ENCODE assay signal across 24 cellular contexts in the genomic region with DNA sequence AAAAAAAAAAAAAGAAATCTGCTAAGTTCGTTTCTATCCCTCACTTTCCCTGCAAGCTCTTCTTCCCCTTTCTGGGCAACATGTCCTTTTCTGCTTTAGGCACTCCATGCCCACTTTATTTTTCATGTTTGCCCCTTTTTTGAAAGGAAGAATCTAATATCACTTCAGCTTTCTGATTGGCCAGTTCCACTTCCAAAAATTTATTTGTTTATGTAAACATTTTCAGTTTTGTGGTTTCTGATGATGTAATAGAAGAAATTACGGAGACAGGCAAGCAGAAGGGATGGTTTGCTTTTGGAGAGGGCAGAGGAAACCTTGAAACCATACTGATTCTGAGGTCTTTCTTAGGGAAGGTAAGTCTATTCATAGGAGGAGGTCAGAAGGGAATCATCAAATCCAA. TPM values are rescaled to one million over a fixed set of nuclear protein-coding genes. Genes with fewer than 3 reads are reported as not detected.
DNase-seq lines count a peak whose midpoint lies in the region; ATAC-seq, FAIRE-seq and TF ChIP-seq lines count a peak whose summit lies in the region.
"Had no signal": no experiment of that assay in that cellular context is flagged by ENCODE, and none has a peak within 500 bp of the region (broad histone marks: within the 10 kb centered on the region; RNA-seq: fewer than 3 reads in every experiment).

No MANE protein-coding gene starts in this region.

- H3K4me3 ChIP-seq in tibial artery (no peak overlapping the region), SK-N-SH (ENCODE audit: low read depth in 2 of 2, low read length in 1 of 2) (no peak overlapping the region)
- H3K4me3 ChIP-seq: ascending aorta, thoracic aorta had no signal

- ATAC-seq in WTC11 (no peak), naive B cell (ENCODE audit: low read depth in 2 of 2) (peak in 1 of 2 donors; percentile 28), HG02852 (IDR thresholded peaks at IDR 0.05; ENCODE audit: unreplicated experiment) (no peak)
- ATAC-seq: activated CD4-positive, CD25-positive, alpha-beta regulatory T cell treated with anti-CD3 and anti-CD28 coated beads, Interleukin-2, amount 50 U/mL, for 24 hours had no signal

- H3K4me1 ChIP-seq in tibial artery (peaks cover 0 to 18% (median 3%) of the 10 kb centered on the region in 4 donors), SK-N-SH (ENCODE audit: control insufficient read depth in 1 of 2, insufficient read depth in 2 of 2, low read depth in 1 of 2, low read length in 1 of 2) (no peaks in the 10 kb centered on the region)
- H3K4me1 ChIP-seq: Caco-2 had no signal

- H3K27me3 ChIP-seq in tibial artery (no peaks in the 10 kb centered on the region), SK-N-SH (ENCODE audit: insufficient read depth) (no peaks in the 10 kb centered on the region)
- H3K27me3 ChIP-seq: ascending aorta had no signal

- no peak overlapping the region for H3K9ac ChIP-seq in SK-N-SH

- TF ChIP-seq POLR2A in GM12892 (IDR thresholded peaks at IDR 0.05; ENCODE audit: low read depth, low read length) = no peak

- DNase-seq in CD14-positive monocyte (ENCODE audit: low spot score) (no peak), GM12892 (ENCODE audit: insufficient read length) (no peak), WTC11 (ENCODE audit: low spot score) (no peak), naive B cell (no peak), tibial artery (no peak), SK-N-SH (no peak)
- DNase-seq: activated CD8-positive, alpha-beta memory T cell treated with anti-CD3 and anti-CD28 coated beads for 24 hours; activated naive CD4-positive, alpha-beta T cell treated with Interleukin-2 at 50 U/mL for 16 hours; activated T-cell treated with anti-CD3 and anti-CD28 coated beads, Interleukin-2, amount 50 U/mL, for 48 hours; Caco-2; central memory CD4-positive, alpha-beta T cell; DND-41; hypothalamus; NCI-H1436; NCI-H524; NK-92 treated with Interleukin-12 subunit alpha and Interleukin-12 subunit beta, amount 100 ng/mL, for 24 hours; RPMI8226; stimulated activated CD4-positive, alpha-beta T cell treated with anti-CD3 and anti-CD28 coated beads, Interleukin-1b, Interleukin-23, amount 100 ng/mL, for 48 hours had no signal

- no peaks in the 10 kb centered on the region for H3F3A ChIP-seq in SK-N-SH (replicated peaks; ENCODE audit: insufficient read depth)

- CTCF ChIA-PET in WTC11 (lab: Charles Lee) = interaction anchor here (0.9 kb wide), 1 partner anchor 21 kb away, joined by 3 read pairs; no protein-coding TSS in a partner anchor
- CTCF ChIA-PET in SK-N-SH (lab: Yijun Ruan, JAX) = interaction anchor here (1.0 to 1.7 kb wide), 4 partner anchors 12 to 105 kb away, joined by 3 to 5 read pairs (median 4); no protein-coding TSS in a partner anchor

- POLR2A ChIA-PET in WTC11 (lab: Charles Lee) (no interaction called here), SK-N-SH (lab: Yijun Ruan, JAX) (no interaction called here)

- peaks cover 22% of the 10 kb centered on the region for H3K4me1 Mint-ChIP-seq in CD14-positive monocyte
- H3K4me1 Mint-ChIP-seq in WTC11 = no peaks in the 10 kb centered on the region
- H3K4me1 Mint-ChIP-seq in naive B cell = peaks cover 21 to 43% (median 22%) of the 10 kb centered on the region in 3 donors

- H3K27ac Mint-ChIP-seq in CD14-positive monocyte (peak overlapping the region; percentile 66 to 90 (median 85)), WTC11 (peak overlapping the region; percentile 48), naive B cell (peak overlapping the region in 5 of 6 donors; percentile 24 to 93 (median 77))

- no peaks in the 10 kb centered on the region for H4K20me1 ChIP-seq in SK-N-SH (ENCODE audit: insufficient read depth)

- H3K4me3 Mint-ChIP-seq in CD14-positive monocyte (no peak overlapping the region), WTC11 (no peak overlapping the region), naive B cell (peak overlapping the region in 7 of 8 donors; percentile 36 to 83 (median 72))

- whole genome bisulfite sequencing in SK-N-SH (ENCODE audit: low lambda C conversion rate) = 77% methylated on average over 2 of the region's 2 CpGs

- TF ChIP-seq CTCF in CD14-positive monocyte (IDR thresholded peaks at IDR 0.05) = no peak
- TF ChIP-seq CTCF in WTC11 (IDR thresholded peaks at IDR 0.05) = no peak
- TF ChIP-seq CTCF in tibial artery (IDR thresholded peaks at IDR 0.05) = no peak
- TF ChIP-seq CTCF in SK-N-SH (IDR thresholded peaks at IDR 0.05) = no peak

- H3K4me2 ChIP-seq in SK-N-SH = no peak overlapping the region

- no peak for TF ChIP-seq EP300 in SK-N-SH (IDR thresholded peaks at IDR 0.05; ENCODE audit: borderline replicate concordance in 1 of 2, low read depth in 1 of 2, low read length in 1 of 2)

- H3K9me3 Mint-ChIP-seq in CD14-positive monocyte (no peaks in the 10 kb centered on the region), WTC11 (peaks cover 3% of the 10 kb centered on the region; the same call in 1 of the 2 replicates), naive B cell (no peaks in the 10 kb centered on the region)

- peaks cover 15% of the 10 kb centered on the region; the same call in 1 of the 2 replicates for H3K79me2 ChIP-seq in SK-N-SH (ENCODE audit: insufficient read depth)

- FAIRE-seq in GM12892 (lab: Jason Lieb, UNC) = peak; percentile 46
- FAIRE-seq: frontal cortex, GM12891 had no signal

- H3K27ac ChIP-seq in tibial artery (peak overlapping the region in 1 of 2 donors; percentile 4), SK-N-SH (ENCODE audit: low read depth in 2 of 2, low read length in 1 of 2) (no peak overlapping the region)

- no peaks in the 10 kb centered on the region for H3K9me2 ChIP-seq in SK-N-SH

- H2AFZ ChIP-seq in SK-N-SH (ENCODE audit: low read depth) = no peak overlapping the region

- no peaks in the 10 kb centered on the region for H3K27me3 Mint-ChIP-seq in CD14-positive monocyte (ENCODE audit: low read depth in 3 of 3)
- no peaks in the 10 kb centered on the region for H3K27me3 Mint-ChIP-seq in WTC11 (ENCODE audit: low read depth)
- H3K27me3 Mint-ChIP-seq in naive B cell = no peaks in the 10 kb centered on the region

- no peak for TF ChIP-seq RAD21 in SK-N-SH (IDR thresholded peaks at IDR 0.05; ENCODE audit: low read length)

- H3K36me3 ChIP-seq in tibial artery (peaks cover 23 to 50% (median 38%) of the 10 kb centered on the region in 3 donors), SK-N-SH (replicated peaks in 1 of 2; ENCODE audit: control insufficient read depth in 1 of 2, insufficient read depth in 2 of 2, low read length in 1 of 2) (peaks cover 27 to 34% of the 10 kb centered on the region in 2 experiments)

- H3K36me3 Mint-ChIP-seq in CD14-positive monocyte = peaks cover 38 to 64% of the 10 kb centered on the region in 2 donors
- peaks cover 34% of the 10 kb centered on the region for H3K36me3 Mint-ChIP-seq in WTC11
- peaks cover 11 to 12% of the 10 kb centered on the region in 2 donors for H3K36me3 Mint-ChIP-seq in naive B cell

- H3K9me3 ChIP-seq in tibial artery = no peaks in the 10 kb centered on the region
- no peaks in the 10 kb centered on the region for H3K9me3 ChIP-seq in SK-N-SH
- H3K9me3 ChIP-seq: ascending aorta, Caco-2, thoracic aorta had no signal

- intact Hi-C loops in CD14-positive monocyte (cut with micrococcal nuclease) (loop anchor here in 1 of 2 donors (5.0 kb wide), 1 partner anchor 87 kb away; no protein-coding TSS in a partner anchor), tibial artery (cut with DNase I; ENCODE audit: low total_unique reads) (no loop called here)

TF ChIP-seq in WTC11, 78 proteins besides CTCF, POLR2A, EP300 and RAD21 (continues in another document):
- TF ChIP-seq, protein P1, sequence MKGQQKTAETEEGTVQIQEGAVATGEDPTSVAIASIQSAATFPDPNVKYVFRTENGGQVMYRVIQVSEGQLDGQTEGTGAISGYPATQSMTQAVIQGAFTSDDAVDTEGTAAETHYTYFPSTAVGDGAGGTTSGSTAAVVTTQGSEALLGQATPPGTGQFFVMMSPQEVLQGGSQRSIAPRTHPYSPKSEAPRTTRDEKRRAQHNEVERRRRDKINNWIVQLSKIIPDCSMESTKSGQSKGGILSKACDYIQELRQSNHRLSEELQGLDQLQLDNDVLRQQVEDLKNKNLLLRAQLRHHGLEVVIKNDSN (CRISPR knock-in tag; IDR thresholded peaks at IDR 0.05) = no peak
- TF ChIP-seq ZBTB21 (CRISPR knock-in tag; IDR thresholded peaks at IDR 0.05; ENCODE audit: borderline replicate concordance) = no peak
- no peak for TF ChIP-seq RORB (CRISPR knock-in tag; IDR thresholded peaks at IDR 0.05)
- TF ChIP-seq ZNF671 (CRISPR knock-in tag; IDR thresholded peaks at IDR 0.05) = no peak
- TF ChIP-seq FOXP1 (CRISPR knock-in tag; IDR thresholded peaks at IDR 0.05; ENCODE audit: borderline replicate concordance) = no peak
- no peak for TF ChIP-seq TCF7 (CRISPR knock-in tag; IDR thresholded peaks at IDR 0.05; ENCODE audit: low read depth)

TF ChIP-seq in SK-N-SH, 30 proteins besides CTCF, POLR2A, EP300 and RAD21 (continues in another document):
- TF ChIP-seq, protein P2, sequence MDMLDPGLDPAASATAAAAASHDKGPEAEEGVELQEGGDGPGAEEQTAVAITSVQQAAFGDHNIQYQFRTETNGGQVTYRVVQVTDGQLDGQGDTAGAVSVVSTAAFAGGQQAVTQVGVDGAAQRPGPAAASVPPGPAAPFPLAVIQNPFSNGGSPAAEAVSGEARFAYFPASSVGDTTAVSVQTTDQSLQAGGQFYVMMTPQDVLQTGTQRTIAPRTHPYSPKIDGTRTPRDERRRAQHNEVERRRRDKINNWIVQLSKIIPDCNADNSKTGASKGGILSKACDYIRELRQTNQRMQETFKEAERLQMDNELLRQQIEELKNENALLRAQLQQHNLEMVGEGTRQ (IDR thresholded peaks at IDR 0.05; ENCODE audit: borderline replicate concordance, low read depth, low read length) = no peak
- no peak for TF ChIP-seq MXI1 (IDR thresholded peaks at IDR 0.05; ENCODE audit: low read depth, low read length)
- no peak for TF ChIP-seq ELF1 (IDR thresholded peaks at IDR 0.05)
- TF ChIP-seq EZH2phosphoT487 (IDR thresholded peaks at IDR 0.05; ENCODE audit: borderline replicate concordance, low read depth) = no peak
- TF ChIP-seq SIN3A (IDR thresholded peaks at IDR 0.05; ENCODE audit: borderline replicate concordance, low read depth, low read length) = no peak
- no peak for TF ChIP-seq MEF2A (IDR thresholded peaks at IDR 0.05; ENCODE audit: borderline replicate concordance, low read depth)
- TF ChIP-seq TAF1 (IDR thresholded peaks at IDR 0.05; ENCODE audit: borderline replicate concordance, low read depth, low read length) = no peak

RNA-seq across cellular contexts. Expression of a gene that starts 15.2 kb away (rescaled TPM):
- 10 to 100 TPM; 56.2 to 95.3 TPM for polyA plus RNA-seq in CD14-positive monocyte
- 11.6 TPM for polyA plus RNA-seq in GM12892 (2012; ENCODE audit: missing spikeins)
- 12.2 to 14.6 TPM (median 13.2 TPM) in 3 replicates for total RNA-seq in WTC11 (2021)
- polyA plus RNA-seq in naive B cell (ENCODE audit: low read depth in 6 of 6) = 100 to 1,000 TPM in 5 of 6 donors, 10 to 100 TPM in 1; 99.7 to 142 (median 126) TPM
- polyA plus RNA-seq in SK-N-SH (2012; rRNA removed) = 7.9 and 12.2 TPM in 2 replicates
- 14.6 and 17.7 TPM in 2 replicates for polyA plus RNA-seq in SK-N-SH (2012; cell fraction: cytosol; rRNA removed)
- 2.5 and 5.2 TPM in 2 replicates for polyA plus RNA-seq in SK-N-SH (2012; cell fraction: nucleus; rRNA removed)

Comparison
In these comparisons a context has a peak if more than half of its experiments do, and no peak if none do; other contexts are left out.
1. H3K4me3 Mint-ChIP-seq: peak in naive B cell (7 of 8); none in CD14-positive monocyte (0 of 2) and WTC11 (single experiment).
2. Peak in every context shown above with its lines, with median percentiles within 50 percentile points of each other: H3K27ac Mint-ChIP-seq.